8 cellular contexts compared by ENCODE assay signal in genomic region chr19:6423499-6424189, GRCh38.
A peak's percentile ranks its signal among the peaks of the same experiment; 100 is the strongest.
DNase-seq lines count a peak whose midpoint lies in the region; TF ChIP-seq lines count a peak whose summit lies in the region.

No MANE protein-coding gene starts in this region.

- H3K9me3 ChIP-seq in KOPT-K1 (ENCODE audit: insufficient read depth, low read length, poor library complexity, severe bottlenecking) (no peaks in the 10 kb centered on the region), parathyroid adenoma (ENCODE audit: control insufficient read depth, low read length) (no peaks in the 10 kb centered on the region)

- DNase-seq in EH (ENCODE audit: low read depth) (peak; percentile 66), foreskin melanocyte (peak; percentile 46), NCI-H510A (lab: John Stamatoyannopoulos, UW) (no peak), NCI-H524 treated with DMSO at 0.1 percent for 48 hours (lab: John Stamatoyannopoulos, UW) (no peak), hippocampal formation (lab: John Stamatoyannopoulos, UW) (no peak)
- peak; percentile 65 to 67 for DNase-seq in activated T-cell treated with anti-CD3 and anti-CD28 coated beads, Interleukin-2, amount 50 U/mL, for 48 hours

- H3K36me3 ChIP-seq in KOPT-K1 (ENCODE audit: insufficient read depth, low read length) (peaks cover 46% of the 10 kb centered on the region), parathyroid adenoma (ENCODE audit: control insufficient read depth, insufficient read depth, low read length) (no peaks in the 10 kb centered on the region)

- H3K4me3 ChIP-seq in parathyroid adenoma (ENCODE audit: low read depth, low read length), result peak overlapping the region; percentile 65

- no peak overlapping the region for H2AFZ ChIP-seq in parathyroid adenoma

- peaks cover 22% of the 10 kb centered on the region for H3K79me2 ChIP-seq in parathyroid adenoma

- H3K27me3 ChIP-seq in parathyroid adenoma (ENCODE audit: control insufficient read depth, insufficient read depth, low read length), result no peaks in the 10 kb centered on the region

- H3K9ac ChIP-seq in parathyroid adenoma, result peak overlapping the region; percentile 46

- H3K27ac ChIP-seq in KOPT-K1 (ENCODE audit: low read depth, low read length, poor library complexity, severe bottlenecking) (peak overlapping the region; percentile 75), parathyroid adenoma (peak overlapping the region; percentile 51)

- H3K4me1 ChIP-seq in parathyroid adenoma, result peaks cover 13% of the 10 kb centered on the region

- TF ChIP-seq CTCF in parathyroid adenoma (IDR thresholded peaks at IDR 0.05), result no peak

- H3K4me2 ChIP-seq in parathyroid adenoma (ENCODE audit: low read length), result peak overlapping the region; percentile 62

Comparison
In these comparisons a context has a peak if more than half of its experiments do, and no peak if none do; other contexts are left out.
1. DNase-seq: peak in EH (single experiment), activated T-cell treated with anti-CD3 and anti-CD28 coated beads, Interleukin-2, amount 50 U/mL, for 48 hours (2 of 2) and foreskin melanocyte (single experiment); none in NCI-H510A (single experiment), NCI-H524 treated with DMSO at 0.1 percent for 48 hours (single experiment) and hippocampal formation (0 of 2).